Comparison of ENCODE assay signal across 1 cellular context in the genomic region with DNA sequence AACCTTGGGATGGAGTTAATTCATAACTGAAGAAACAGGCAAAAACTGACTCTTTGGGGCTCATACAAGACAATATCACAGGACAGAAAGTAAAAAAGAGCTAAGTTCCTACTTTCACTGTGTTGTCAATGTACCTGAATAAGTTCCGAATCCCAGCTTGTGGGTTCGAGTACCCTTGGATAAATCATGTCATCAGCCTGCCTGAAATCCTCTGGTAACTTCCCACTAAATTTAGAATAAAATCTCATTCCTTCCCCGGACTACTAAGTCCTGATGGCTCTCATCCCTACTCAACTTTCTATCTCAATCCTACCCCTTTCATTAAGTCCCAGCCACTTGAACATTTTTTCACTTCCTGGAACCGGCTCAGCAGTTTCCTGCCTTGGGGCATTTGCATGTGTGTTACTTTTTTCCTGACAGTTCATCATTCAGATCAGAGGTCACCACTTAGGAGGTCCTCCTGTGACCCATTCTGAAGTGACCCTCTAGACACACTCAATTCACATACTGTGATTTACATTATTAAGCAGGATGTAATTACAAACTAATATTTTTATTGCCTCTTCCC.
TF ChIP-seq lines count a peak whose summit lies in the region.

No MANE protein-coding gene starts in this region.

TF ChIP-seq in K562, 482 proteins besides CTCF, POLR2A, EP300 and RAD21:
- TF ChIP-seq HMG20B (CRISPR knock-in tag; IDR thresholded peaks at IDR 0.05) (no peak), XRCC5 (IDR thresholded peaks at IDR 0.05; ENCODE audit: low read depth, low read length) (no peak), MYBL2 (IDR thresholded peaks at IDR 0.05; ENCODE audit: low read depth) (no peak), MYBL2 (CRISPR knock-in tag; IDR thresholded peaks at IDR 0.05; ENCODE audit: borderline replicate concordance) (no peak), KLF13 (tag; IDR thresholded peaks at IDR 0.05; ENCODE audit: borderline replicate concordance, low read depth) (no peak), CHD1 (IDR thresholded peaks at IDR 0.05; ENCODE audit: low read length) (no peak), ZNF717 (CRISPR knock-in tag; IDR thresholded peaks at IDR 0.05) (no peak), CBX1 (IDR thresholded peaks at IDR 0.05; ENCODE audit: low read depth) (no peak), NCOA6 (IDR thresholded peaks at IDR 0.05) (no peak), STAG1 (CRISPR knock-in tag; IDR thresholded peaks at IDR 0.05; ENCODE audit: borderline replicate concordance) (no peak), ZC3H4 (CRISPR knock-in tag; IDR thresholded peaks at IDR 0.05; ENCODE audit: borderline replicate concordance) (no peak), ZNF212 (CRISPR knock-in tag; IDR thresholded peaks at IDR 0.05) (no peak), TAL1 (IDR thresholded peaks at IDR 0.05) (no peak), ZNF232 (CRISPR knock-in tag; IDR thresholded peaks at IDR 0.05) (no peak), ZNF174 (CRISPR knock-in tag; IDR thresholded peaks at IDR 0.05) (no peak), FOSL1 (tag; conservative IDR thresholded peaks at IDR 0.05) (no peak)
- TF ChIP-seq, protein P1, sequence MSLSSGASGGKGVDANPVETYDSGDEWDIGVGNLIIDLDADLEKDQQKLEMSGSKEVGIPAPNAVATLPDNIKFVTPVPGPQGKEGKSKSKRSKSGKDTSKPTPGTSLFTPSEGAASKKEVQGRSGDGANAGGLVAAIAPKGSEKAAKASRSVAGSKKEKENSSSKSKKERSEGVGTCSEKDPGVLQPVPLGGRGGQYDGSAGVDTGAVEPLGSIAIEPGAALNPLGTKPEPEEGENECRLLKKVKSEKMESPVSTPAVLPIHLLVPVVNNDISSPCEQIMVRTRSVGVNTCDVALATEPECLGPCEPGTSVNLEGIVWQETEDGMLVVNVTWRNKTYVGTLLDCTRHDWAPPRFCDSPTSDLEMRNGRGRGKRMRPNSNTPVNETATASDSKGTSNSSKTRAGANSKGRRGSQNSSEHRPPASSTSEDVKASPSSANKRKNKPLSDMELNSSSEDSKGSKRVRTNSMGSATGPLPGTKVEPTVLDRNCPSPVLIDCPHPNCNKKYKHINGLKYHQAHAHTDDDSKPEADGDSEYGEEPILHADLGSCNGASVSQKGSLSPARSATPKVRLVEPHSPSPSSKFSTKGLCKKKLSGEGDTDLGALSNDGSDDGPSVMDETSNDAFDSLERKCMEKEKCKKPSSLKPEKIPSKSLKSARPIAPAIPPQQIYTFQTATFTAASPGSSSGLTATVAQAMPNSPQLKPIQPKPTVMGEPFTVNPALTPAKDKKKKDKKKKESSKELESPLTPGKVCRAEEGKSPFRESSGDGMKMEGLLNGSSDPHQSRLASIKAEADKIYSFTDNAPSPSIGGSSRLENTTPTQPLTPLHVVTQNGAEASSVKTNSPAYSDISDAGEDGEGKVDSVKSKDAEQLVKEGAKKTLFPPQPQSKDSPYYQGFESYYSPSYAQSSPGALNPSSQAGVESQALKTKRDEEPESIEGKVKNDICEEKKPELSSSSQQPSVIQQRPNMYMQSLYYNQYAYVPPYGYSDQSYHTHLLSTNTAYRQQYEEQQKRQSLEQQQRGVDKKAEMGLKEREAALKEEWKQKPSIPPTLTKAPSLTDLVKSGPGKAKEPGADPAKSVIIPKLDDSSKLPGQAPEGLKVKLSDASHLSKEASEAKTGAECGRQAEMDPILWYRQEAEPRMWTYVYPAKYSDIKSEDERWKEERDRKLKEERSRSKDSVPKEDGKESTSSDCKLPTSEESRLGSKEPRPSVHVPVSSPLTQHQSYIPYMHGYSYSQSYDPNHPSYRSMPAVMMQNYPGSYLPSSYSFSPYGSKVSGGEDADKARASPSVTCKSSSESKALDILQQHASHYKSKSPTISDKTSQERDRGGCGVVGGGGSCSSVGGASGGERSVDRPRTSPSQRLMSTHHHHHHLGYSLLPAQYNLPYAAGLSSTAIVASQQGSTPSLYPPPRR (CRISPR knock-in tag; IDR thresholded peaks at IDR 0.05; ENCODE audit: borderline replicate concordance), result no peak
- TF ChIP-seq, protein P2, sequence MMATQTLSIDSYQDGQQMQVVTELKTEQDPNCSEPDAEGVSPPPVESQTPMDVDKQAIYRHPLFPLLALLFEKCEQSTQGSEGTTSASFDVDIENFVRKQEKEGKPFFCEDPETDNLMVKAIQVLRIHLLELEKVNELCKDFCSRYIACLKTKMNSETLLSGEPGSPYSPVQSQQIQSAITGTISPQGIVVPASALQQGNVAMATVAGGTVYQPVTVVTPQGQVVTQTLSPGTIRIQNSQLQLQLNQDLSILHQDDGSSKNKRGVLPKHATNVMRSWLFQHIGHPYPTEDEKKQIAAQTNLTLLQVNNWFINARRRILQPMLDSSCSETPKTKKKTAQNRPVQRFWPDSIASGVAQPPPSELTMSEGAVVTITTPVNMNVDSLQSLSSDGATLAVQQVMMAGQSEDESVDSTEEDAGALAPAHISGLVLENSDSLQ (IDR thresholded peaks at IDR 0.05), result no peak
- TF ChIP-seq, protein P3, sequence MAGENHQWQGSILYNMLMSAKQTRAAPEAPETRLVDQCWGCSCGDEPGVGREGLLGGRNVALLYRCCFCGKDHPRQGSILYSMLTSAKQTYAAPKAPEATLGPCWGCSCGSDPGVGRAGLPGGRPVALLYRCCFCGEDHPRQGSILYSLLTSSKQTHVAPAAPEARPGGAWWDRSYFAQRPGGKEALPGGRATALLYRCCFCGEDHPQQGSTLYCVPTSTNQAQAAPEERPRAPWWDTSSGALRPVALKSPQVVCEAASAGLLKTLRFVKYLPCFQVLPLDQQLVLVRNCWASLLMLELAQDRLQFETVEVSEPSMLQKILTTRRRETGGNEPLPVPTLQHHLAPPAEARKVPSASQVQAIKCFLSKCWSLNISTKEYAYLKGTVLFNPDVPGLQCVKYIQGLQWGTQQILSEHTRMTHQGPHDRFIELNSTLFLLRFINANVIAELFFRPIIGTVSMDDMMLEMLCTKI (IDR thresholded peaks at IDR 0.05; ENCODE audit: partially characterized antibody), result no peak
TF ChIP-seq in K562: peak in this region for 0.
